Comparison of ENCODE assay signal across 1 cellular context in the genomic region with DNA sequence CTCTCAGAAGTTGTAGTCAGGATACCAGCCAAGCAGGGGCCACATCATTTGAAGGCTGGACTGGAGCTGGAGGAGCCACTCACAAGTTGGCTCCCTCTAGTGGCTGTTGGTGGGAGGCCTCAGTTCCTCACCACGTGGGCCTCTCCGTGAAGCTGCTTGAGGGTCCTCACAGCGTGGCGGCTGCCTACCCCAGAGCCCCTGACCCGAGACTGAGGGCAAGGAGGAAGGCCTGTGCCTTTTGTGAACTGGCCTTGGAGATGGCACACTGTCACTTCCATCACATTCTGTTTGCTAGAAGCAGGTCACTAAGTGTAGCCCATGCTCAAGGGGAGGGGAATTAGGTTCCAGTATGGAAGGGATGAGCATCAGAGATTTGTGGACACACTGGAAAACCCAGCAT.
TF ChIP-seq lines count a peak whose summit lies in the region.

No MANE protein-coding gene starts in this region.

TF ChIP-seq in HCT116, 20 proteins besides CTCF, POLR2A, EP300 and RAD21:
- TF ChIP-seq YY1 (IDR thresholded peaks at IDR 0.05; ENCODE audit: extremely low read depth, insufficient replicate concordance, low read depth, low read length) = no peak
- TF ChIP-seq SP1 (IDR thresholded peaks at IDR 0.05; ENCODE audit: low read depth) = no peak
